1 cellular context compared by ENCODE assay signal in the genomic region with DNA sequence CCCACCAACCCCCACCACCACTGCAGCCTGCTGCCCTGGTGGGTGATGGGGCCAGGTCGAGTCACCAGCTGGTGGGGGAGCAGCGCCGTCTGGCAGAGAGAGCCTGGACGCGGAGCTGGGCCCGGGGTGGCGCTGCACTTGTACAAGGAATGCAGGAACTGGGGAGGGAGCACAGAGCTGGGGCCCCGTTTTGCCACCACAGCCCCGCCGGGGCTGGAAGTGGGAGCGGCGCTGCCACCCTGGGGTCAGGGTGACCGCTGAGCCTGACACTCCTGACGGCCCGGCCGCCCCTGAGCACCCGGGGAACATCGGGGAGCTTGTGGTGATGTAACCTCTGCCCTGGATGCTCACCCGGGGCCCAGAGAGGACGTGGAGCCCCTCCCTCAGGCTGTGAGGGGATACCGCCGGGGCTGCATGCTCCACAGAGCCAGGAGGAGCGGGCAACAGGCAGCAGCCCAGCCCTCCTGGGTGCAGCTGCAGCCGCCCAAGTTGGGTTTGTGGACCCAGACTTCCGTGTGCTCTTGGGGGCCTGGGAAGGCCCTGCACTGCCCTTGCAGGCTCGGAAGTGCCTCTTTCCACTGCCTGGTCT.
TF ChIP-seq lines count a peak whose summit lies in the region.

No MANE protein-coding gene starts in this region.

TF ChIP-seq in GM23338, 12 proteins besides CTCF, POLR2A, EP300 and RAD21 (continued from another document):
- TF ChIP-seq, protein P1, sequence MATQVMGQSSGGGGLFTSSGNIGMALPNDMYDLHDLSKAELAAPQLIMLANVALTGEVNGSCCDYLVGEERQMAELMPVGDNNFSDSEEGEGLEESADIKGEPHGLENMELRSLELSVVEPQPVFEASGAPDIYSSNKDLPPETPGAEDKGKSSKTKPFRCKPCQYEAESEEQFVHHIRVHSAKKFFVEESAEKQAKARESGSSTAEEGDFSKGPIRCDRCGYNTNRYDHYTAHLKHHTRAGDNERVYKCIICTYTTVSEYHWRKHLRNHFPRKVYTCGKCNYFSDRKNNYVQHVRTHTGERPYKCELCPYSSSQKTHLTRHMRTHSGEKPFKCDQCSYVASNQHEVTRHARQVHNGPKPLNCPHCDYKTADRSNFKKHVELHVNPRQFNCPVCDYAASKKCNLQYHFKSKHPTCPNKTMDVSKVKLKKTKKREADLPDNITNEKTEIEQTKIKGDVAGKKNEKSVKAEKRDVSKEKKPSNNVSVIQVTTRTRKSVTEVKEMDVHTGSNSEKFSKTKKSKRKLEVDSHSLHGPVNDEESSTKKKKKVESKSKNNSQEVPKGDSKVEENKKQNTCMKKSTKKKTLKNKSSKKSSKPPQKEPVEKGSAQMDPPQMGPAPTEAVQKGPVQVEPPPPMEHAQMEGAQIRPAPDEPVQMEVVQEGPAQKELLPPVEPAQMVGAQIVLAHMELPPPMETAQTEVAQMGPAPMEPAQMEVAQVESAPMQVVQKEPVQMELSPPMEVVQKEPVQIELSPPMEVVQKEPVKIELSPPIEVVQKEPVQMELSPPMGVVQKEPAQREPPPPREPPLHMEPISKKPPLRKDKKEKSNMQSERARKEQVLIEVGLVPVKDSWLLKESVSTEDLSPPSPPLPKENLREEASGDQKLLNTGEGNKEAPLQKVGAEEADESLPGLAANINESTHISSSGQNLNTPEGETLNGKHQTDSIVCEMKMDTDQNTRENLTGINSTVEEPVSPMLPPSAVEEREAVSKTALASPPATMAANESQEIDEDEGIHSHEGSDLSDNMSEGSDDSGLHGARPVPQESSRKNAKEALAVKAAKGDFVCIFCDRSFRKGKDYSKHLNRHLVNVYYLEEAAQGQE (IDR thresholded peaks at IDR 0.05; ENCODE audit: unreplicated experiment), result no peak
TF ChIP-seq in GM23338: peak in this region for 1.
